Comparison of ENCODE assay signal across 2 cellular contexts in the genomic region with DNA sequence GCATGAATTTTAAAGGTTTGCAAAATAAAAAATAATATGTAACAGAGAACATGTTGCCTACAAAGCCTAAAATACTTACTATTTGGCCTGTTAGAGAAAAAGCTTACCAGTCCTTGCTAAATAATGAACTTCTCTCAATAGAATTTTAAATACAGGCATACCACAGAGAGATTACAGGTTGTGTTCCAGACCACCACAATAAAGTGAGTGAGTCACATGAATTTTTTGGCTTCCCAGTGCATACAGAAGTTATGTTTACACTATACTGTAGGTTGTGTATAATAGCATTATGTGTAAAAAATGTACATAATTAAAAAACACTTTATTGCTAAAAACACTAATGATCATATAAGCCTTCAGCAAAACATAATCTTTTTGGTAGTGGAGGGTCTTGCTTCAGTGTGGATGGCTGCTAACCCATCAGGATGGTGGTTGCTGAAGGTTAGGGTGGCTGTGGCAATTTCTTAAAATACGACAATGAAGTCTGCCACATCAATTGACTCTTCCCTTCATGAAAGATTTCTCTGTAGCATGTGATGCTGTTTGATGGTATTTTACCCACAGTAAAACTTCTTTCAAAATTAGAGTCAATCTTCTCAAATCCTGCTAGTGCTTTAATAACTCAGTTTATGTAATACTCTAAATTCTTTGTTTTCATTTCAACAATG.
TF ChIP-seq lines count a peak whose summit lies in the region.

No MANE protein-coding gene starts in this region.

TF ChIP-seq in A549, 52 proteins besides CTCF, POLR2A, EP300 and RAD21 (continued from another document):
- TF ChIP-seq, protein P1, sequence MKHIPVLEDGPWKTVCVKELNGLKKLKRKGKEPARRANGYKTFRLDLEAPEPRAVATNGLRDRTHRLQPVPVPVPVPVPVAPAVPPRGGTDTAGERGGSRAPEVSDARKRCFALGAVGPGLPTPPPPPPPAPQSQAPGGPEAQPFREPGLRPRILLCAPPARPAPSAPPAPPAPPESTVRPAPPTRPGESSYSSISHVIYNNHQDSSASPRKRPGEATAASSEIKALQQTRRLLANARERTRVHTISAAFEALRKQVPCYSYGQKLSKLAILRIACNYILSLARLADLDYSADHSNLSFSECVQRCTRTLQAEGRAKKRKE (CRISPR knock-in tag; IDR thresholded peaks at IDR 0.05; ENCODE audit: low read depth), result no peak
- TF ChIP-seq RCOR1 (IDR thresholded peaks at IDR 0.05; ENCODE audit: low read depth, low read length), result no peak

TF ChIP-seq in WTC11, 78 proteins besides CTCF, POLR2A, EP300 and RAD21 (continued from another document):
- TF ChIP-seq, protein P2, sequence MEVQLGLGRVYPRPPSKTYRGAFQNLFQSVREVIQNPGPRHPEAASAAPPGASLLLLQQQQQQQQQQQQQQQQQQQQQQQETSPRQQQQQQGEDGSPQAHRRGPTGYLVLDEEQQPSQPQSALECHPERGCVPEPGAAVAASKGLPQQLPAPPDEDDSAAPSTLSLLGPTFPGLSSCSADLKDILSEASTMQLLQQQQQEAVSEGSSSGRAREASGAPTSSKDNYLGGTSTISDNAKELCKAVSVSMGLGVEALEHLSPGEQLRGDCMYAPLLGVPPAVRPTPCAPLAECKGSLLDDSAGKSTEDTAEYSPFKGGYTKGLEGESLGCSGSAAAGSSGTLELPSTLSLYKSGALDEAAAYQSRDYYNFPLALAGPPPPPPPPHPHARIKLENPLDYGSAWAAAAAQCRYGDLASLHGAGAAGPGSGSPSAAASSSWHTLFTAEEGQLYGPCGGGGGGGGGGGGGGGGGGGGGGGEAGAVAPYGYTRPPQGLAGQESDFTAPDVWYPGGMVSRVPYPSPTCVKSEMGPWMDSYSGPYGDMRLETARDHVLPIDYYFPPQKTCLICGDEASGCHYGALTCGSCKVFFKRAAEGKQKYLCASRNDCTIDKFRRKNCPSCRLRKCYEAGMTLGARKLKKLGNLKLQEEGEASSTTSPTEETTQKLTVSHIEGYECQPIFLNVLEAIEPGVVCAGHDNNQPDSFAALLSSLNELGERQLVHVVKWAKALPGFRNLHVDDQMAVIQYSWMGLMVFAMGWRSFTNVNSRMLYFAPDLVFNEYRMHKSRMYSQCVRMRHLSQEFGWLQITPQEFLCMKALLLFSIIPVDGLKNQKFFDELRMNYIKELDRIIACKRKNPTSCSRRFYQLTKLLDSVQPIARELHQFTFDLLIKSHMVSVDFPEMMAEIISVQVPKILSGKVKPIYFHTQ (CRISPR knock-in tag; IDR thresholded peaks at IDR 0.05), result no peak
- TF ChIP-seq, protein P3, sequence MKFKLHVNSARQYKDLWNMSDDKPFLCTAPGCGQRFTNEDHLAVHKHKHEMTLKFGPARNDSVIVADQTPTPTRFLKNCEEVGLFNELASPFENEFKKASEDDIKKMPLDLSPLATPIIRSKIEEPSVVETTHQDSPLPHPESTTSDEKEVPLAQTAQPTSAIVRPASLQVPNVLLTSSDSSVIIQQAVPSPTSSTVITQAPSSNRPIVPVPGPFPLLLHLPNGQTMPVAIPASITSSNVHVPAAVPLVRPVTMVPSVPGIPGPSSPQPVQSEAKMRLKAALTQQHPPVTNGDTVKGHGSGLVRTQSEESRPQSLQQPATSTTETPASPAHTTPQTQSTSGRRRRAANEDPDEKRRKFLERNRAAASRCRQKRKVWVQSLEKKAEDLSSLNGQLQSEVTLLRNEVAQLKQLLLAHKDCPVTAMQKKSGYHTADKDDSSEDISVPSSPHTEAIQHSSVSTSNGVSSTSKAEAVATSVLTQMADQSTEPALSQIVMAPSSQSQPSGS (CRISPR knock-in tag; IDR thresholded peaks at IDR 0.05; ENCODE audit: borderline replicate concordance, low read depth), result no peak
- TF ChIP-seq GTF2I (CRISPR knock-in tag; conservative IDR thresholded peaks at IDR 0.05), result no peak
- TF ChIP-seq, protein P4, sequence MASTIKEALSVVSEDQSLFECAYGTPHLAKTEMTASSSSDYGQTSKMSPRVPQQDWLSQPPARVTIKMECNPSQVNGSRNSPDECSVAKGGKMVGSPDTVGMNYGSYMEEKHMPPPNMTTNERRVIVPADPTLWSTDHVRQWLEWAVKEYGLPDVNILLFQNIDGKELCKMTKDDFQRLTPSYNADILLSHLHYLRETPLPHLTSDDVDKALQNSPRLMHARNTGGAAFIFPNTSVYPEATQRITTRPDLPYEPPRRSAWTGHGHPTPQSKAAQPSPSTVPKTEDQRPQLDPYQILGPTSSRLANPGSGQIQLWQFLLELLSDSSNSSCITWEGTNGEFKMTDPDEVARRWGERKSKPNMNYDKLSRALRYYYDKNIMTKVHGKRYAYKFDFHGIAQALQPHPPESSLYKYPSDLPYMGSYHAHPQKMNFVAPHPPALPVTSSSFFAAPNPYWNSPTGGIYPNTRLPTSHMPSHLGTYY (CRISPR knock-in tag; IDR thresholded peaks at IDR 0.05), result no peak
- TF ChIP-seq MYBL2 (CRISPR knock-in tag; IDR thresholded peaks at IDR 0.05), result no peak
- TF ChIP-seq NFATC4 (CRISPR knock-in tag; IDR thresholded peaks at IDR 0.05), result no peak
- no peak for TF ChIP-seq NFYB (CRISPR knock-in tag; conservative IDR thresholded peaks at IDR 0.05; ENCODE audit: low read depth)
- no peak for TF ChIP-seq HMGA2 (CRISPR knock-in tag; IDR thresholded peaks at IDR 0.05)
- TF ChIP-seq, protein P5, sequence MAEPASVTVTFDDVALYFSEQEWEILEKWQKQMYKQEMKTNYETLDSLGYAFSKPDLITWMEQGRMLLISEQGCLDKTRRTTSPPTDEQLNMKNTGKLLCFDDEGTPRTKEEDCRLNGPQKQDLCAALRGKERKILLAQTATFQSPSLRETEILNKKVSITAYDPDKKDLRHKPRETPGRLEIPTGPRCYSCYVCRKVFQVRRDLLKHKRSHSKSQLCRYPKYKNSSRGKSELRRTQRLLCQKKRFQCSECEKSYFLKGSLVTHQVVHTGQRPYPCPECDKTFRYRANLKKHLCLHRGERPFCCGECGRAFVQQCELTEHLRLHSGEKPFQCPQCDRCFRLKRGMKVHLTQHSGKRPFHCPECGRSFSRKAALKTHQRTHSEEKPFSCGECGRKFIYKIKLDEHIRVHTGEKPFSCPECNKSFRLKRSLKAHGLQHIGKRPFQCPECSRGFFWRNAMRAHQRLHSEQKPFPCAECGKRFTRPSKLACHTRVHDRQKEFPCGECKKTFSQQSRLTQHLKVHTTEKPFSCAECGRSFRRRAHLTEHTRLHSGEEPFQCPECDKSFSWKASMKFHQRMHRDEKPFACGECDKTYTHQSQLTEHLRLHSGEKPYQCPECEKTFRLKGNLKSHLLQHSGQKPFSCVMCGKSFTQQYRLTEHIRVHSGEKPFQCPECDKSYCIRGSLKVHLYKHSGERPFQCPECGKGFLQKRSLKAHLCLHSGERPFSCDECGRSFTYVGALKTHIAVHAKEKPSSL (CRISPR knock-in tag; conservative IDR thresholded peaks at IDR 0.05), result no peak
- TF ChIP-seq ZNF416 (CRISPR knock-in tag; IDR thresholded peaks at IDR 0.05), result no peak
- TF ChIP-seq TEAD1 (CRISPR knock-in tag; IDR thresholded peaks at IDR 0.05), result no peak
- TF ChIP-seq, protein P6, sequence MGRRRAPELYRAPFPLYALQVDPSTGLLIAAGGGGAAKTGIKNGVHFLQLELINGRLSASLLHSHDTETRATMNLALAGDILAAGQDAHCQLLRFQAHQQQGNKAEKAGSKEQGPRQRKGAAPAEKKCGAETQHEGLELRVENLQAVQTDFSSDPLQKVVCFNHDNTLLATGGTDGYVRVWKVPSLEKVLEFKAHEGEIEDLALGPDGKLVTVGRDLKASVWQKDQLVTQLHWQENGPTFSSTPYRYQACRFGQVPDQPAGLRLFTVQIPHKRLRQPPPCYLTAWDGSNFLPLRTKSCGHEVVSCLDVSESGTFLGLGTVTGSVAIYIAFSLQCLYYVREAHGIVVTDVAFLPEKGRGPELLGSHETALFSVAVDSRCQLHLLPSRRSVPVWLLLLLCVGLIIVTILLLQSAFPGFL (CRISPR knock-in tag; IDR thresholded peaks at IDR 0.05; ENCODE audit: borderline replicate concordance), result no peak
- TF ChIP-seq, protein P7, sequence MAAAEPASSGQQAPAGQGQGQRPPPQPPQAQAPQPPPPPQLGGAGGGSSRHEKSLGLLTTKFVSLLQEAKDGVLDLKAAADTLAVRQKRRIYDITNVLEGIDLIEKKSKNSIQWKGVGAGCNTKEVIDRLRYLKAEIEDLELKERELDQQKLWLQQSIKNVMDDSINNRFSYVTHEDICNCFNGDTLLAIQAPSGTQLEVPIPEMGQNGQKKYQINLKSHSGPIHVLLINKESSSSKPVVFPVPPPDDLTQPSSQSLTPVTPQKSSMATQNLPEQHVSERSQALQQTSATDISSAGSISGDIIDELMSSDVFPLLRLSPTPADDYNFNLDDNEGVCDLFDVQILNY (CRISPR knock-in tag; IDR thresholded peaks at IDR 0.05), result no peak
- TF ChIP-seq, protein P8, sequence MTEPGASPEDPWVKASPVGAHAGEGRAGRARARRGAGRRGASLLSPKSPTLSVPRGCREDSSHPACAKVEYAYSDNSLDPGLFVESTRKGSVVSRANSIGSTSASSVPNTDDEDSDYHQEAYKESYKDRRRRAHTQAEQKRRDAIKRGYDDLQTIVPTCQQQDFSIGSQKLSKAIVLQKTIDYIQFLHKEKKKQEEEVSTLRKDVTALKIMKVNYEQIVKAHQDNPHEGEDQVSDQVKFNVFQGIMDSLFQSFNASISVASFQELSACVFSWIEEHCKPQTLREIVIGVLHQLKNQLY (CRISPR knock-in tag; IDR thresholded peaks at IDR 0.05), result no peak
- TF ChIP-seq, protein P9, sequence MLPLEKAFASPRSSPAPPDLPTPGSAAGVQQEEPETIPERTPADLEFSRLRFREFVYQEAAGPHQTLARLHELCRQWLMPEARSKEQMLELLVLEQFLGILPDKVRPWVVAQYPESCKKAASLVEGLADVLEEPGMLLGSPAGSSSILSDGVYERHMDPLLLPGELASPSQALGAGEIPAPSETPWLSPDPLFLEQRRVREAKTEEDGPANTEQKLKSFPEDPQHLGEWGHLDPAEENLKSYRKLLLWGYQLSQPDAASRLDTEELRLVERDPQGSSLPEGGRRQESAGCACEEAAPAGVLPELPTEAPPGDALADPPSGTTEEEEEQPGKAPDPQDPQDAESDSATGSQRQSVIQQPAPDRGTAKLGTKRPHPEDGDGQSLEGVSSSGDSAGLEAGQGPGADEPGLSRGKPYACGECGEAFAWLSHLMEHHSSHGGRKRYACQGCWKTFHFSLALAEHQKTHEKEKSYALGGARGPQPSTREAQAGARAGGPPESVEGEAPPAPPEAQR (CRISPR knock-in tag; IDR thresholded peaks at IDR 0.05), result no peak
